In the genomic region with DNA sequence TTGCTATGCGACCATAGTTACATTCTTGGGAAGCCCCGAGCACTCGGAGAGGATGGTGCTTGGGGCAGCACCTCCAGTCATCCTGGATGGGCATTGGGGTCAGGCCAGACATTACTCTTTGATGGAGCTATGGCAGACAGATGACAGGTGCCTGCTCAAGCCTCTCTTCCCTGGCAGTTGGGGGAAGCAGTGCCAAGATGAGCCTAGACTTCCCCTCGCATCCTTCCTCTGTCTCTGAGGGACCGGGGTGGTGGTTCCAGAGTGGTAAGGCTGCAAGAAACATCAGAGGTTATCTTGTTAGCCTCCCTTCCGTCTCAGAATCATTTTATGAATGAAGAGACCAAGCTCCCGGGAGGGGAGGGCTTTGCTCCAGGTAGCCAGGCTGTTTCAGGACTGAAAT, we compare ENCODE assay signal across 29 cellular contexts. TPM values are rescaled to one million over a fixed set of nuclear protein-coding genes. Genes with fewer than 3 reads are reported as not detected.
"Had no signal": no experiment of that assay in that cellular context is flagged by ENCODE, and none has a peak within 500 bp of the region (broad histone marks: within the 10 kb centered on the region; RNA-seq: fewer than 3 reads in every experiment).

No MANE protein-coding gene starts in this region.

- H3K27ac ChIP-seq: VCaP had no signal

- ATAC-seq: activated CD4-positive, alpha-beta T cell treated with anti-CD3 and anti-CD28 coated beads for 36 hours; activated T-helper 17 cell treated with anti-CD3 and anti-CD28 coated beads, Interleukin-2, amount 50 U/mL, for 72 hours; Panc1 had no signal

- DNase-seq: activated CD4-positive, alpha-beta memory T cell treated with anti-CD3 and anti-CD28 coated beads, Interleukin-2, amount 10 ng/mL, durations not matched to agents 7 days and 5 days; activated CD4-positive, alpha-beta T cell treated with anti-CD3 and anti-CD28 coated beads for 36 hours; activated CD4-positive, alpha-beta T cell treated with anti-CD3 and anti-CD28 coated beads, Interleukin-2, amount 50 U/mL, for 1 hour; activated CD4-positive, CD25-positive, alpha-beta regulatory T cell; activated gamma-delta T cell; activated naive CD4-positive, alpha-beta T cell treated with anti-CD3 and anti-CD28 coated beads for 36 hours; activated T-cell treated with anti-CD3 and anti-CD28 coated beads for 4 hours; activated T-cell treated with anti-CD3 and anti-CD28 coated beads, Interleukin-2, amount 50 U/mL, for 48 hours; amygdala; KG1; NCI-H1092; NCI-H1417; NCI-H1930; NCI-H345; NCI-H510A; NCI-H526 treated with DMSO at 0.1 percent for 48 hours; NCI-H82; OCI-M1; RPMI8226; SK-N-SH; T-helper 1 cell had no signal

- H3K4me3 Mint-ChIP-seq: activated CD4-positive, alpha-beta memory T cell treated with anti-CD3 and anti-CD28 coated beads, Interleukin-2, amount 10 ng/mL, durations not matched to agents 7 days and 5 days; activated CD4-positive, alpha-beta T cell treated with anti-CD3 and anti-CD28 coated beads for 36 hours; activated naive CD4-positive, alpha-beta T cell treated with anti-CD3 and anti-CD28 coated beads for 36 hours; activated naive CD8-positive, alpha-beta T cell; activated T-helper 17 cell treated with anti-CD3 and anti-CD28 coated beads, Interleukin-2, amount 50 U/mL, for 72 hours had no signal

- H3K36me3 Mint-ChIP-seq: activated naive CD8-positive, alpha-beta T cell; brain had no signal

- H3K27ac Mint-ChIP-seq: activated CD4-positive, alpha-beta memory T cell treated with anti-CD3 and anti-CD28 coated beads, Interleukin-2, amount 10 ng/mL, durations not matched to agents 7 days and 5 days; activated CD4-positive, alpha-beta T cell treated with anti-CD3 and anti-CD28 coated beads for 36 hours; activated naive CD4-positive, alpha-beta T cell treated with anti-CD3 and anti-CD28 coated beads for 36 hours; activated naive CD8-positive, alpha-beta T cell; activated T-helper 17 cell treated with anti-CD3 and anti-CD28 coated beads, Interleukin-2, amount 50 U/mL, for 72 hours; brain had no signal

- H3K9me3 Mint-ChIP-seq: activated CD4-positive, alpha-beta memory T cell treated with anti-CD3 and anti-CD28 coated beads, Interleukin-2, amount 10 ng/mL, durations not matched to agents 7 days and 5 days; activated naive CD4-positive, alpha-beta T cell treated with anti-CD3 and anti-CD28 coated beads for 36 hours; activated T-helper 17 cell treated with anti-CD3 and anti-CD28 coated beads, Interleukin-2, amount 50 U/mL, for 72 hours had no signal

- H3K9me3 ChIP-seq: SK-N-SH had no signal

- H3K9ac ChIP-seq: SK-N-SH had no signal

- H3K4me1 Mint-ChIP-seq: activated CD4-positive, alpha-beta T cell treated with anti-CD3 and anti-CD28 coated beads for 36 hours had no signal

RNA-seq across cellular contexts. Expression of gene HMCN2, which starts 2.8 kb away (rescaled TPM):
- total RNA-seq: activated CD4-positive, alpha-beta memory T cell treated with anti-CD3 and anti-CD28 coated beads, Interleukin-2, amount 10 ng/mL, durations not matched to agents 7 days and 5 days; activated CD8-positive, alpha-beta memory T cell treated with anti-CD3 and anti-CD28 coated beads for 36 hours; activated naive CD4-positive, alpha-beta T cell treated with anti-CD3 and anti-CD28 coated beads for 36 hours; activated T-helper 17 cell treated with anti-CD3 and anti-CD28 coated beads, Interleukin-2, amount 50 U/mL, for 72 hours; M059J; T-helper 2 cell treated with Interferon-gamma antibody and Interleukin-4, amounts not matched to agents 100 ng/mL and 5 ng/mL, for 36 hours had no signal
